ENCODE assay signal across 2 cellular contexts in the genomic region with DNA sequence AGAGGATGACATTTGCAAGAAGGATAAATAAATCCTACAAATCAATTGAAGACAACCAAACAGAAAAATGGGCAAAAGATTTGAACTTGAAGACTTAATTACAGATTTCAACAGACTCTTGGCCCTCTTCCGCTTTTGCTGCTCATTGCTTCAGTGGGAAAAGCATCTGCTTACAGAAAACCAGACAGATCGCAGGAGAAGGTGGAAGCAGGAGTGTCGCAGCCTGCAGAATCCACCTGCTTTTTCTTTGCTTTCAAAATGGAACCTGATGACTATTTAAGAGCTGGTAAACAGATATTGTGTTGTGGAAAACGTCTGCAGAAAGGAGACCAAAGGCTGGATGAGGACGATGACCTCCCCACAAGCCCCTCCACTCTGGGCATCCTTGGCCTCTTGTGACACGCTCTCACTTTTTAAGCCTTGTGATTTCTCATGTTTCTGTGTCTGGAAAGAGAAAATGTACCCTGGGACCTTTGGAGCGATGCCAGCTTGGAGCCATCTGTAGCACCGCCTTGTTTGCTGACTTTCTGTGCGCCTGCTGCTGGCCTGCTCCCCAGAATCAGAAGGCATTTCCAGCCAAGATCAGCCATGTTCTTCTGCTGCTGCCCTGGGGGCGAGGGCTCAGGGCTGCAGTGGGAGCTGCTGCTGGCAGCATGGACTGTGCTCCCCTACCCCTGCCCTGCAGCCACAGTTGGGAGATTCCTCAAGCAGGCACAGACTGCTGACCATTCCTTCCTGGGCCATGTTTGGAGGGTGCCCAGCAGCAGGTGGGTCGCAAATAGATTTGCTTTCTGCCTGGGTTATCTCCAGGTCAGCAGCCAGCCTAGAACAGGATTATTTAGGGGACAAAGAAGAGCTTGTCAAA.
TF ChIP-seq lines count a peak whose summit lies in the region.

No MANE protein-coding gene starts in this region.

TF ChIP-seq in K562, 482 proteins besides CTCF, POLR2A, EP300 and RAD21:
- TF ChIP-seq TRIM28 (IDR thresholded peaks at IDR 0.05) (no peak), NFIC (IDR thresholded peaks at IDR 0.05) (0 out of 2 replicates have a peak, but pooled peaks have one; percentile 11), ZFP1 (CRISPR knock-in tag; IDR thresholded peaks at IDR 0.05) (no peak), CCAR2 (IDR thresholded peaks at IDR 0.05; ENCODE audit: low read depth, low read length) (no peak)

TF ChIP-seq in liver, 16 proteins besides CTCF, POLR2A, EP300 and RAD21:
- TF ChIP-seq, protein P1, sequence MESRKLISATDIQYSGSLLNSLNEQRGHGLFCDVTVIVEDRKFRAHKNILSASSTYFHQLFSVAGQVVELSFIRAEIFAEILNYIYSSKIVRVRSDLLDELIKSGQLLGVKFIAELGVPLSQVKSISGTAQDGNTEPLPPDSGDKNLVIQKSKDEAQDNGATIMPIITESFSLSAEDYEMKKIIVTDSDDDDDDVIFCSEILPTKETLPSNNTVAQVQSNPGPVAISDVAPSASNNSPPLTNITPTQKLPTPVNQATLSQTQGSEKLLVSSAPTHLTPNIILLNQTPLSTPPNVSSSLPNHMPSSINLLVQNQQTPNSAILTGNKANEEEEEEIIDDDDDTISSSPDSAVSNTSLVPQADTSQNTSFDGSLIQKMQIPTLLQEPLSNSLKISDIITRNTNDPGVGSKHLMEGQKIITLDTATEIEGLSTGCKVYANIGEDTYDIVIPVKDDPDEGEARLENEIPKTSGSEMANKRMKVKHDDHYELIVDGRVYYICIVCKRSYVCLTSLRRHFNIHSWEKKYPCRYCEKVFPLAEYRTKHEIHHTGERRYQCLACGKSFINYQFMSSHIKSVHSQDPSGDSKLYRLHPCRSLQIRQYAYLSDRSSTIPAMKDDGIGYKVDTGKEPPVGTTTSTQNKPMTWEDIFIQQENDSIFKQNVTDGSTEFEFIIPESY (IDR thresholded peaks at IDR 0.05) = no peak
- TF ChIP-seq GABPA (IDR thresholded peaks at IDR 0.05 in 1 of 2, conservative IDR thresholded peaks at IDR 0.05 in 1 of 2) (no peak), TAF1 (conservative IDR thresholded peaks at IDR 0.05) (no peak), HNF4A (conservative IDR thresholded peaks at IDR 0.05) (peak; percentile 64 to 69), FOXA1 (IDR thresholded peaks at IDR 0.05) (no peak), HNF4G (IDR thresholded peaks at IDR 0.05) (no peak), NR2F2 (IDR thresholded peaks at IDR 0.05) (no peak), SP1 (IDR thresholded peaks at IDR 0.05) (peak; percentile 50), RXRA (IDR thresholded peaks at IDR 0.05) (peak; percentile 65 to 66), FOXA2 (IDR thresholded peaks at IDR 0.05) (peak; percentile 57), JUND (IDR thresholded peaks at IDR 0.05) (no peak), YY1 (IDR thresholded peaks at IDR 0.05) (peak; percentile 95), EGR1 (IDR thresholded peaks at IDR 0.05; ENCODE audit: low read depth in 2 of 2) (no peak)
- TF ChIP-seq, protein P2, sequence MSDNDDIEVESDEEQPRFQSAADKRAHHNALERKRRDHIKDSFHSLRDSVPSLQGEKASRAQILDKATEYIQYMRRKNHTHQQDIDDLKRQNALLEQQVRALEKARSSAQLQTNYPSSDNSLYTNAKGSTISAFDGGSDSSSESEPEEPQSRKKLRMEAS (IDR thresholded peaks at IDR 0.05) = peak; percentile 29
- TF ChIP-seq, protein P3, sequence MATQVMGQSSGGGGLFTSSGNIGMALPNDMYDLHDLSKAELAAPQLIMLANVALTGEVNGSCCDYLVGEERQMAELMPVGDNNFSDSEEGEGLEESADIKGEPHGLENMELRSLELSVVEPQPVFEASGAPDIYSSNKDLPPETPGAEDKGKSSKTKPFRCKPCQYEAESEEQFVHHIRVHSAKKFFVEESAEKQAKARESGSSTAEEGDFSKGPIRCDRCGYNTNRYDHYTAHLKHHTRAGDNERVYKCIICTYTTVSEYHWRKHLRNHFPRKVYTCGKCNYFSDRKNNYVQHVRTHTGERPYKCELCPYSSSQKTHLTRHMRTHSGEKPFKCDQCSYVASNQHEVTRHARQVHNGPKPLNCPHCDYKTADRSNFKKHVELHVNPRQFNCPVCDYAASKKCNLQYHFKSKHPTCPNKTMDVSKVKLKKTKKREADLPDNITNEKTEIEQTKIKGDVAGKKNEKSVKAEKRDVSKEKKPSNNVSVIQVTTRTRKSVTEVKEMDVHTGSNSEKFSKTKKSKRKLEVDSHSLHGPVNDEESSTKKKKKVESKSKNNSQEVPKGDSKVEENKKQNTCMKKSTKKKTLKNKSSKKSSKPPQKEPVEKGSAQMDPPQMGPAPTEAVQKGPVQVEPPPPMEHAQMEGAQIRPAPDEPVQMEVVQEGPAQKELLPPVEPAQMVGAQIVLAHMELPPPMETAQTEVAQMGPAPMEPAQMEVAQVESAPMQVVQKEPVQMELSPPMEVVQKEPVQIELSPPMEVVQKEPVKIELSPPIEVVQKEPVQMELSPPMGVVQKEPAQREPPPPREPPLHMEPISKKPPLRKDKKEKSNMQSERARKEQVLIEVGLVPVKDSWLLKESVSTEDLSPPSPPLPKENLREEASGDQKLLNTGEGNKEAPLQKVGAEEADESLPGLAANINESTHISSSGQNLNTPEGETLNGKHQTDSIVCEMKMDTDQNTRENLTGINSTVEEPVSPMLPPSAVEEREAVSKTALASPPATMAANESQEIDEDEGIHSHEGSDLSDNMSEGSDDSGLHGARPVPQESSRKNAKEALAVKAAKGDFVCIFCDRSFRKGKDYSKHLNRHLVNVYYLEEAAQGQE (IDR thresholded peaks at IDR 0.05) = no peak
- TF ChIP-seq, protein P4, sequence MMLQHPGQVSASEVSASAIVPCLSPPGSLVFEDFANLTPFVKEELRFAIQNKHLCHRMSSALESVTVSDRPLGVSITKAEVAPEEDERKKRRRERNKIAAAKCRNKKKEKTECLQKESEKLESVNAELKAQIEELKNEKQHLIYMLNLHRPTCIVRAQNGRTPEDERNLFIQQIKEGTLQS (IDR thresholded peaks at IDR 0.05) = no peak
TF ChIP-seq in liver: peak in this region for 6.
